Comparison of ENCODE assay signal across 10 cellular contexts in the genomic region with DNA sequence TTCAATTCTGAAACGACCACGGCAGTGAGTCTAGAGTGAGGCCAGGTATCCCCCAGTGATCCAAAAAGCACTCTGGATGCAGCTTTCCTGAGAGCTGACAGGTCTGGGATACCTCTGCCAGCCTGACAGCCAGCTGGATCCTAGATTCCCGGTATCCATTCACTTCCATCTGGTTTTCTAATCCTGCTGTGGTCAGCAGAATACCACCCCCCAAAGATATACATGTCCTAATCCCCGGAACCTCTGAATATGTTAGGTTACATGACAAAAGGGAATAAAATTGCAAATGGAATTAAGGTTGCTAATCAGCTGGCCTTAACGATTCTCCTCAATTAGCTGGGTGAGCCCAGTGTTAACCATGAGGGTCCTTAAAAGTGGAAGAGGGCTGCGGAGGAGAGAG. TPM values are rescaled to one million over a fixed set of nuclear protein-coding genes. Genes with fewer than 3 reads are reported as not detected.
DNase-seq lines count a peak whose midpoint lies in the region; ATAC-seq, FAIRE-seq and TF ChIP-seq lines count a peak whose summit lies in the region.
"Had no signal": no experiment of that assay in that cellular context is flagged by ENCODE, and none has a peak within 500 bp of the region (broad histone marks: within the 10 kb centered on the region; RNA-seq: fewer than 3 reads in every experiment).

No MANE protein-coding gene starts in this region.

- H3K4me3 Mint-ChIP-seq in Calu3 (ENCODE audit: low read depth, unreplicated experiment) (peak overlapping the region; percentile 99), osteocyte (ENCODE audit: unreplicated experiment) (peak overlapping the region; percentile 96)

- BruUV-seq in Calu3 (replicated peaks; lab: Mats Ljungman, UMichigan): no TSS peak
- no TSS peak for BruUV-seq in OCI-LY7 (replicated peaks; lab: Mats Ljungman, UMichigan)
- no TSS peak for BruUV-seq in endothelial cell of umbilical vein (replicated peaks; lab: Mats Ljungman, UMichigan)

- H3K27me3 Mint-ChIP-seq in Calu3 (ENCODE audit: unreplicated experiment) (no peaks in the 10 kb centered on the region), osteocyte (ENCODE audit: unreplicated experiment) (no peaks in the 10 kb centered on the region)

- H3K4me1 Mint-ChIP-seq in Calu3 (ENCODE audit: low read depth, unreplicated experiment) (peaks cover 8% of the 10 kb centered on the region), osteocyte (ENCODE audit: unreplicated experiment) (peaks cover 38% of the 10 kb centered on the region)

- H3K9me3 ChIP-seq in OCI-LY7 (ENCODE audit: low read length): no peaks in the 10 kb centered on the region
- H3K9me3 ChIP-seq in endothelial cell of umbilical vein (replicated peaks; ENCODE audit: control insufficient read depth, insufficient read depth, low read length): no peaks in the 10 kb centered on the region

- intact Hi-C loops in Calu3 (cut with micrococcal nuclease; ENCODE audit: unreplicated experiment) (no loop called here), OCI-LY7 (cut with micrococcal nuclease; ENCODE audit: unreplicated experiment) (no loop called here), endothelial cell of umbilical vein (cut with micrococcal nuclease) (no loop called here)

- no peaks in the 10 kb centered on the region for H4K20me1 ChIP-seq in OCI-LY7 (ENCODE audit: insufficient read depth, low read length)
- no peaks in the 10 kb centered on the region for H4K20me1 ChIP-seq in endothelial cell of umbilical vein (replicated peaks; ENCODE audit: control insufficient read depth, extremely low read depth, insufficient read depth, low read length)

- H3K36me3 ChIP-seq in OCI-LY7 (ENCODE audit: insufficient read depth, low read length) (peaks cover 7% of the 10 kb centered on the region), endothelial cell of umbilical vein (ENCODE audit: control insufficient read depth in 2 of 2, extremely low read depth in 1 of 2, insufficient read depth in 2 of 2, low read length in 2 of 2) (no peaks in the 10 kb centered on the region)

- no peak for TF ChIP-seq POLR2A in endothelial cell of umbilical vein (IDR thresholded peaks at IDR 0.05; ENCODE audit: low read depth, low read length)

- H3K36me3 Mint-ChIP-seq in Calu3 (ENCODE audit: insufficient read depth, unreplicated experiment) (peaks cover 21% of the 10 kb centered on the region), osteocyte (ENCODE audit: unreplicated experiment) (peaks cover 2% of the 10 kb centered on the region)

- dilution Hi-C loops in endothelial cell of umbilical vein (cut with MboI; ENCODE audit: extremely low pct_ligation_motif_present, low sequenced_read_pairs): no loop called here

- no peaks in the 10 kb centered on the region for H3K9me1 ChIP-seq in endothelial cell of umbilical vein (replicated peaks; ENCODE audit: control insufficient read depth, extremely low read depth, insufficient read depth, low read length)

- H3K9me3 Mint-ChIP-seq in Calu3 (ENCODE audit: low read depth, unreplicated experiment) (no peaks in the 10 kb centered on the region), osteocyte (ENCODE audit: unreplicated experiment) (no peaks in the 10 kb centered on the region)

- no peak overlapping the region for H2AFZ ChIP-seq in OCI-LY7 (ENCODE audit: low read length)
- no peak overlapping the region for H2AFZ ChIP-seq in endothelial cell of umbilical vein (ENCODE audit: low read depth, low read length)

- no peak for FAIRE-seq in endothelial cell of umbilical vein (lab: Jason Lieb, UNC)
- FAIRE-seq: GM18507 had no signal

- H3K79me2 ChIP-seq in OCI-LY7 (ENCODE audit: insufficient read depth, low read depth, low read length) (peaks cover 36% of the 10 kb centered on the region; the same call in 1 of the 2 replicates), endothelial cell of umbilical vein (ENCODE audit: control insufficient read depth, insufficient read depth, low read length) (peaks cover 36% of the 10 kb centered on the region)

- POLR2A ChIA-PET in OCI-LY7 (lab: Charles Lee): interaction anchor here (1.0 to 1.3 kb wide), 2 partner anchors 26 to 33 kb away, joined by 3 to 5 read pairs; a partner anchor contains a TSS
- POLR2A ChIA-PET in endothelial cell of umbilical vein (lab: Charles Lee): no interaction called here

- H3K4me3 ChIP-seq in OCI-LY7 (ENCODE audit: low read depth, low read length, poor library complexity, severe bottlenecking): peak overlapping the region; percentile 84
- H3K4me3 ChIP-seq in endothelial cell of umbilical vein (replicated peaks in 1 of 3; ENCODE audit: insufficient read depth in 1 of 3, low read depth in 1 of 3, low read length in 3 of 3): peak overlapping the region in 1 of 3 experiments; percentile 90

- TF ChIP-seq CTCF in Calu3 (IDR thresholded peaks at IDR 0.05; ENCODE audit: unreplicated experiment): no peak
- TF ChIP-seq CTCF in OCI-LY7 (conservative IDR thresholded peaks at IDR 0.05; ENCODE audit: low read length): no peak
- TF ChIP-seq CTCF in endothelial cell of umbilical vein (IDR thresholded peaks at IDR 0.05; ENCODE audit: extremely low read depth in 1 of 2, insufficient read depth in 1 of 2, low read depth in 1 of 2, low read length in 2 of 2): no peak
- no peak for TF ChIP-seq CTCF in osteocyte (IDR thresholded peaks at IDR 0.05)

- no peaks in the 10 kb centered on the region for H3K9me2 ChIP-seq in OCI-LY7 (ENCODE audit: insufficient read depth, low read length)

- H3K9ac ChIP-seq in endothelial cell of umbilical vein (replicated peaks; ENCODE audit: extremely low read depth, insufficient read depth, low read length): peak overlapping the region; percentile 92

- no peak for DNase-seq in Calu3
- DNase-seq in OCI-LY7 (ENCODE audit: low spot score): no peak
- no peak for DNase-seq in endothelial cell of umbilical vein (ENCODE audit: low read depth, low spot score)
- DNase-seq in osteocyte (ENCODE audit: extremely low spot score, unreplicated experiment): no peak
- no peak for DNase-seq in cortex of kidney (lab: John Stamatoyannopoulos, UW)
- DNase-seq in RPMI8226: no peak
- DNase-seq in MV-4-11 (lab: John Stamatoyannopoulos, UW): no peak
- DNase-seq: stimulated activated CD8-positive, alpha-beta memory T cell treated with anti-CD3 and anti-CD28 coated beads, Interleukin-4, amount 100 ng/mL, for 48 hours had no signal

- H3K4me2 ChIP-seq in OCI-LY7 (ENCODE audit: low read length) (peak overlapping the region; percentile 97), endothelial cell of umbilical vein (ENCODE audit: insufficient read depth, low read length) (peak overlapping the region; percentile 97)

- no peak overlapping the region for H3K27ac ChIP-seq in OCI-LY7 (ENCODE audit: low read depth, low read length, poor library complexity, severe bottlenecking)
- no peak overlapping the region for H3K27ac ChIP-seq in endothelial cell of umbilical vein (ENCODE audit: insufficient read depth, low read depth, low read length)

- H3K4me1 ChIP-seq in OCI-LY7 (ENCODE audit: insufficient read depth, low read length, poor library complexity, severe bottlenecking) (peaks cover 22% of the 10 kb centered on the region), endothelial cell of umbilical vein (ENCODE audit: control insufficient read depth, extremely low read depth, insufficient read depth, low read length) (peaks cover 25% of the 10 kb centered on the region)

- CTCF ChIA-PET in Calu3 (lab: Charles Lee) (no interaction called here), OCI-LY7 (lab: Charles Lee; ENCODE audit: unreplicated experiment) (no interaction called here), endothelial cell of umbilical vein (lab: Charles Lee) (interaction anchor here (1.4 to 1.9 kb wide), 2 partner anchors 7 to 199 kb away, joined by 4 to 6 read pairs; no protein-coding TSS in a partner anchor)

- ATAC-seq in HG03469 (IDR thresholded peaks at IDR 0.05; ENCODE audit: unreplicated experiment): no peak

- no peaks in the 10 kb centered on the region for H3K27me3 ChIP-seq in endothelial cell of umbilical vein (ENCODE audit: control insufficient read depth in 2 of 2, insufficient read depth in 2 of 2, low read length in 2 of 2)

- H3K27ac Mint-ChIP-seq in Calu3 (ENCODE audit: unreplicated experiment) (peak overlapping the region; percentile 93), osteocyte (ENCODE audit: unreplicated experiment) (peak overlapping the region; percentile 99)

RNA-seq across cellular contexts. Expression of a gene that starts 1.4 kb away (rescaled TPM):
- total RNA-seq in Calu3 (2022): 7.0 and 7.1 TPM in 2 replicates
- 14.1 and 14.9 TPM in 2 replicates for total RNA-seq in OCI-LY7 (2014; rRNA removed; shearing (Covaris generic))
- total RNA-seq in OCI-LY7 (2022): 9.3 and 9.4 TPM in 2 replicates
- 8.9 and 10.6 TPM in 2 replicates for total RNA-seq in endothelial cell of umbilical vein
- 6.1 and 6.3 TPM in 2 replicates for polyA plus RNA-seq in endothelial cell of umbilical vein
- polyA plus RNA-seq in endothelial cell of umbilical vein (2011; cell fraction: cytosol; rRNA removed): 6.9 and 8.1 TPM in 2 replicates
- polyA plus RNA-seq in endothelial cell of umbilical vein (2011; cell fraction: nucleus; rRNA removed): 20.1 and 21.6 TPM in 2 replicates
- 6.3 and 8.1 TPM in 2 replicates for polyA plus RNA-seq in endothelial cell of umbilical vein (2012)
- 13.3 and 15.3 TPM in 2 replicates for polyA minus RNA-seq in endothelial cell of umbilical vein
- 7.9 TPM for polyA minus RNA-seq in endothelial cell of umbilical vein (2011; cell fraction: cytosol; rRNA and poly(A)+ RNA removed)
- 7.6 and 8.2 TPM in 2 replicates for polyA minus RNA-seq in endothelial cell of umbilical vein (2011; cell fraction: nucleus; rRNA and poly(A)+ RNA removed)
- 9.0 and 11.5 TPM in 2 replicates for total RNA-seq in osteocyte

RNA-seq across cellular contexts. Expression of a gene that starts 25.8 kb away (rescaled TPM):
- total RNA-seq in Calu3 (2022) (10.8 and 13.1 TPM in 2 replicates), OCI-LY7 (2022) (18.0 and 19.6 TPM in 2 replicates), endothelial cell of umbilical vein (17.0 and 19.3 TPM in 2 replicates), osteocyte (18.2 and 18.7 TPM in 2 replicates)
- 5.6 and 11.9 TPM in 2 replicates for total RNA-seq in OCI-LY7 (2014; rRNA removed; shearing (Covaris generic))
- polyA plus RNA-seq in endothelial cell of umbilical vein: 26.1 and 33.5 TPM in 2 replicates
- polyA plus RNA-seq in endothelial cell of umbilical vein (2011; cell fraction: cytosol; rRNA removed): 13.7 and 16.7 TPM in 2 replicates
- 24.4 and 33.0 TPM in 2 replicates for polyA plus RNA-seq in endothelial cell of umbilical vein (2011; cell fraction: nucleus; rRNA removed)
- polyA plus RNA-seq in endothelial cell of umbilical vein (2012): 10.9 and 15.6 TPM in 2 replicates
- polyA minus RNA-seq in endothelial cell of umbilical vein: 9.5 and 15.3 TPM in 2 replicates
- 18.9 TPM for polyA minus RNA-seq in endothelial cell of umbilical vein (2011; cell fraction: cytosol; rRNA and poly(A)+ RNA removed)
- 9.1 and 10.6 TPM in 2 replicates for polyA minus RNA-seq in endothelial cell of umbilical vein (2011; cell fraction: nucleus; rRNA and poly(A)+ RNA removed)

RNA-seq across cellular contexts. Expression of a gene that starts 28.4 kb away (rescaled TPM):
- 788 and 855 TPM in 2 replicates for total RNA-seq in Calu3 (2022)
- total RNA-seq in OCI-LY7 (2014; rRNA removed; shearing (Covaris generic)): 1,855 and 1,868 TPM in 2 replicates
- 1,622 and 1,726 TPM in 2 replicates for total RNA-seq in OCI-LY7 (2022)
- total RNA-seq in endothelial cell of umbilical vein: 1,231 and 1,361 TPM in 2 replicates
- 2,140 and 3,007 TPM in 2 replicates for polyA plus RNA-seq in endothelial cell of umbilical vein
- polyA plus RNA-seq in endothelial cell of umbilical vein (2011; cell fraction: cytosol; rRNA removed): 2,997 and 3,263 TPM in 2 replicates
- polyA plus RNA-seq in endothelial cell of umbilical vein (2011; cell fraction: nucleus; rRNA removed): 604 and 667 TPM in 2 replicates
- polyA plus RNA-seq in endothelial cell of umbilical vein (2012): 1,827 and 2,215 TPM in 2 replicates
- polyA minus RNA-seq in endothelial cell of umbilical vein: 431 and 482 TPM in 2 replicates
- polyA minus RNA-seq in endothelial cell of umbilical vein (2011; cell fraction: cytosol; rRNA and poly(A)+ RNA removed): 1,395 TPM
- polyA minus RNA-seq in endothelial cell of umbilical vein (2011; cell fraction: nucleus; rRNA and poly(A)+ RNA removed): 81.6 and 96.0 TPM in 2 replicates
- total RNA-seq in osteocyte: 1,078 and 1,108 TPM in 2 replicates

RNA-seq across cellular contexts. Expression of a gene that starts 28.5 kb away (rescaled TPM):
- total RNA-seq in Calu3 (2022) (12.0 and 18.4 TPM in 2 replicates), OCI-LY7 (2022) (32.2 and 34.1 TPM in 2 replicates), endothelial cell of umbilical vein (18.5 and 18.9 TPM in 2 replicates), osteocyte (23.5 and 26.0 TPM in 2 replicates)
- total RNA-seq in OCI-LY7 (2014; rRNA removed; shearing (Covaris generic)): 13.6 and 20.8 TPM in 2 replicates
- 10.8 and 12.6 TPM in 2 replicates for polyA plus RNA-seq in endothelial cell of umbilical vein
- polyA plus RNA-seq in endothelial cell of umbilical vein (2011; cell fraction: cytosol; rRNA removed): 6.9 and 8.6 TPM in 2 replicates
- polyA plus RNA-seq in endothelial cell of umbilical vein (2011; cell fraction: nucleus; rRNA removed): 27.9 and 32.9 TPM in 2 replicates
- polyA plus RNA-seq in endothelial cell of umbilical vein (2012): 12.9 and 18.9 TPM in 2 replicates
- polyA minus RNA-seq in endothelial cell of umbilical vein: 9.7 and 13.4 TPM in 2 replicates
- 6.0 TPM for polyA minus RNA-seq in endothelial cell of umbilical vein (2011; cell fraction: cytosol; rRNA and poly(A)+ RNA removed)
- 16.4 and 17.8 TPM in 2 replicates for polyA minus RNA-seq in endothelial cell of umbilical vein (2011; cell fraction: nucleus; rRNA and poly(A)+ RNA removed)
